ENCODE assay signal across 18 cellular contexts in genomic region chr2:139353874-139354273, GRCh38.
DNase-seq lines count a peak whose midpoint lies in the region; ATAC-seq, FAIRE-seq and TF ChIP-seq lines count a peak whose summit lies in the region.
"Had no signal": no experiment of that assay in that cellular context is flagged by ENCODE, and none has a peak within 500 bp of the region (broad histone marks: within the 10 kb centered on the region; RNA-seq: fewer than 3 reads in every experiment).

No MANE protein-coding gene starts in this region.

- TF ChIP-seq RAD21 in H1 (IDR thresholded peaks at IDR 0.05 in 1 of 2, conservative IDR thresholded peaks at IDR 0.05 in 1 of 2; ENCODE audit: low read depth in 2 of 2, low read length in 2 of 2) = peak; percentile 65 to 68

- H2AFZ ChIP-seq in H9 (ENCODE audit: low read length) (no peak overlapping the region), H1 (ENCODE audit: low read length) (no peak overlapping the region)

- no peak for TF ChIP-seq EP300 in H1 (IDR thresholded peaks at IDR 0.05; ENCODE audit: borderline replicate concordance in 1 of 2, low read depth in 2 of 2, low read length in 2 of 2)

- no peak for TF ChIP-seq POLR2A in H1 (IDR thresholded peaks at IDR 0.05; ENCODE audit: control extremely low read depth in 1 of 2, low read depth in 2 of 2, low read length in 2 of 2)

- no peak overlapping the region for H2BK12ac ChIP-seq in H9 (ENCODE audit: insufficient read length, low read depth, low read length)
- H2BK12ac ChIP-seq in H1 (ENCODE audit: low read depth, low read length) = no peak overlapping the region

- peak; percentile 38; the same call in 2 of the 3 replicates for TF ChIP-seq CTCF in H9 (conservative IDR thresholded peaks at IDR 0.05)
- TF ChIP-seq CTCF in H1 (IDR thresholded peaks at IDR 0.05; ENCODE audit: control extremely low read depth in 1 of 3, insufficient read depth in 1 of 3, low read depth in 1 of 3, low read length in 3 of 3) = peak; percentile 28 to 42 (median 40)
- TF ChIP-seq CTCF in GM10266 (IDR thresholded peaks at IDR 0.05; ENCODE audit: control insufficient read depth, insufficient read depth, low read depth, missing control alignments) = no peak

- H3T11ph ChIP-seq in H9 (ENCODE audit: low read length) = no peak overlapping the region

- DNase-seq in DMS 273 treated with DMSO at 0.1 percent for 48 hours (lab: John Stamatoyannopoulos, UW) (peak; percentile 37), H9 (no peak), NCI-H524 treated with DMSO at 0.1 percent for 48 hours (lab: John Stamatoyannopoulos, UW) (peak; percentile 38), H1 (ENCODE audit: low read depth in 1 of 2, low spot score in 2 of 2) (no peak), GM10266 (ENCODE audit: extremely low spot score) (no peak)
- no peak for DNase-seq in stimulated activated naive CD4-positive, alpha-beta T cell treated with Interleukin-2 at 50 U/mL for 16 hours (lab: John Stamatoyannopoulos, UW)
- DNase-seq: COR-L47, DMS79, H7, NCI-H1436, NCI-H2107, NCI-H446 treated with DMSO at 0.1 percent for 48 hours, OCI-M1, T-helper 17 cell had no signal

- no peak overlapping the region for H3K56ac ChIP-seq in H9 (ENCODE audit: insufficient read length, low read depth, low read length)
- no peak overlapping the region for H3K56ac ChIP-seq in H1 (replicated peaks; ENCODE audit: insufficient read length, low read depth, low read length)

- no peaks in the 10 kb centered on the region for H3K23me2 ChIP-seq in H9 (ENCODE audit: insufficient read length, low read depth, low read length, poor library complexity, severe bottlenecking)
- no peaks in the 10 kb centered on the region; the same call in 1 of the 2 replicates for H3K23me2 ChIP-seq in H1 (ENCODE audit: low read depth, low read length)

- no peak overlapping the region for H3K4me3 Mint-ChIP-seq in H9
- H3K4me3 Mint-ChIP-seq: IgD-negative memory B cell, T-helper 17 cell had no signal

- no peak overlapping the region for H2AK5ac ChIP-seq in H9 (ENCODE audit: insufficient read length, low read length)
- no peak overlapping the region for H2AK5ac ChIP-seq in H1 (ENCODE audit: low read depth, low read length)

- no peak overlapping the region for H2BK5ac ChIP-seq in H9 (ENCODE audit: insufficient read length, low read length)
- no peak overlapping the region for H2BK5ac ChIP-seq in H1 (ENCODE audit: low read depth, low read length)

- H3K4me3 ChIP-seq in H1 (ENCODE audit: extremely low read depth in 1 of 4, insufficient read depth in 2 of 4, low read depth in 3 of 4, low read length in 4 of 4) = no peak overlapping the region

- ATAC-seq in HG02571 (IDR thresholded peaks at IDR 0.05; ENCODE audit: unreplicated experiment) = no peak
- ATAC-seq: T-helper 17 cell had no signal

- CTCF ChIA-PET in H1 (lab: Charles Lee; ENCODE audit: partially characterized antibody) = interaction anchor here (0.7 to 1.5 kb wide), 5 partner anchors 62 to 558 kb away, joined by 3 read pairs; no protein-coding TSS in a partner anchor

- peaks cover 21 to 32% of the 10 kb centered on the region in 2 experiments for H3K9me3 Mint-ChIP-seq in H9

- no peak overlapping the region for H3K27ac Mint-ChIP-seq in H9
- H3K27ac Mint-ChIP-seq: IgD-negative memory B cell, T-helper 17 cell had no signal

- peaks cover 5% of the 10 kb centered on the region for H3K9me3 ChIP-seq in H9 (ENCODE audit: control insufficient read depth, low read depth, low read length)
- H3K9me3 ChIP-seq in H1 (ENCODE audit: insufficient read depth in 2 of 2, low read depth in 1 of 2, low read length in 1 of 2) = peaks cover 13 to 14% of the 10 kb centered on the region in 2 experiments; a peak in 3 of 4 replicates

- H3K79me2 ChIP-seq in H9 (ENCODE audit: insufficient read depth, low read length) (no peaks in the 10 kb centered on the region), H1 (ENCODE audit: control insufficient read depth in 1 of 2, insufficient read depth in 2 of 2, low read length in 2 of 2) (no peaks in the 10 kb centered on the region)

- H3K27me3 ChIP-seq in H9 (ENCODE audit: insufficient read depth, low read length) = no peaks in the 10 kb centered on the region
- H3K27me3 ChIP-seq in H1 (replicated peaks in 1 of 4; ENCODE audit: control insufficient read depth in 3 of 4, extremely low read depth in 1 of 4, insufficient read depth in 3 of 4, low read length in 3 of 4) = no peaks in the 10 kb centered on the region

- no peak overlapping the region for H2BK120ac ChIP-seq in H9 (ENCODE audit: low read depth, low read length, poor library complexity, severe bottlenecking)
- H2BK120ac ChIP-seq in H1 (replicated peaks; ENCODE audit: low read depth, low read length) = no peak overlapping the region

- H3K23ac ChIP-seq in H9 (ENCODE audit: insufficient read length, low read depth, low read length) = no peak overlapping the region
- H3K23ac ChIP-seq in H1 (ENCODE audit: insufficient read length) = no peak overlapping the region

- H2BK20ac ChIP-seq in H9 (ENCODE audit: low read depth, low read length, poor library complexity, severe bottlenecking) (no peak overlapping the region), H1 (ENCODE audit: low read length) (no peak overlapping the region)

- POLR2A ChIA-PET in H1 (lab: Charles Lee; ENCODE audit: partially characterized antibody) = no interaction called here

- H4K8ac ChIP-seq in H9 (replicated peaks; ENCODE audit: insufficient read length, low read depth, low read length) = no peak overlapping the region
- H4K8ac ChIP-seq in H1 (ENCODE audit: extremely low read depth, insufficient read depth, low read length) = no peak overlapping the region

- no peaks in the 10 kb centered on the region for H3K36me3 ChIP-seq in H1 (ENCODE audit: control insufficient read depth in 2 of 4, insufficient read depth in 4 of 4, low read length in 3 of 4)

- no CpG with 5 or more reads among the region's 1 CpG for WGBS in H9 (ENCODE audit: extremely low coverage, insufficient read length, low lambda C conversion rate)
- WGBS in H1 (ENCODE audit: extremely low coverage in 1 of 2, insufficient coverage in 1 of 2, insufficient read length in 1 of 2, insufficient replicate concordance in 2 of 2, low coverage in 1 of 2, low lambda C conversion rate in 2 of 2, missing lambda C conversion rate in 1 of 2), 2 experiments = 100% methylated on average over 1 of the region's 1 CpG; no CpG with 5 or more reads in 1 of the 2 experiments

- no peak overlapping the region for H3K4ac ChIP-seq in H9 (ENCODE audit: low read depth, low read length)
- no peak overlapping the region for H3K4ac ChIP-seq in H1 (replicated peaks; ENCODE audit: insufficient read length, low read depth, low read length)

- no peaks in the 10 kb centered on the region for H3K4me1 Mint-ChIP-seq in H9
- H3K4me1 Mint-ChIP-seq: IgD-negative memory B cell, T-helper 17 cell had no signal

- peaks cover 10 to 15% (median 13%) of the 10 kb centered on the region in 3 experiments for H3K36me3 Mint-ChIP-seq in H9 (ENCODE audit: insufficient read depth in 1 of 3, low read depth in 3 of 3)
- H3K36me3 Mint-ChIP-seq: IgD-negative memory B cell had no signal

- H3K9ac ChIP-seq in H9 (ENCODE audit: extremely low read depth, insufficient read length, low read length) = no peak overlapping the region
- H3K9ac ChIP-seq in H1 (replicated peaks in 1 of 4; ENCODE audit: extremely low read depth in 1 of 4, low read depth in 3 of 4, low read length in 3 of 4) = no peak overlapping the region

- H4K20me1 ChIP-seq in H9 (ENCODE audit: control insufficient read depth, insufficient read depth, insufficient read length) (no peaks in the 10 kb centered on the region), H1 (replicated peaks in 1 of 2; ENCODE audit: control insufficient read depth in 1 of 2, insufficient read depth in 2 of 2, low read length in 2 of 2) (no peaks in the 10 kb centered on the region)

- no peak overlapping the region for H3K27ac ChIP-seq in H9 (ENCODE audit: insufficient read length, low read depth, low read length)
- H3K27ac ChIP-seq in H1 (ENCODE audit: low read depth, low read length) = no peak overlapping the region
- H3K27ac ChIP-seq: C4-2B had no signal

- no peak overlapping the region for H4K91ac ChIP-seq in H9 (ENCODE audit: insufficient read length, low read depth, low read length)
- H4K91ac ChIP-seq in H1 (replicated peaks; ENCODE audit: insufficient read length, low read length) = no peak overlapping the region

- H3K4me2 ChIP-seq in H9 (ENCODE audit: insufficient read depth, insufficient read length, low read length) = no peak overlapping the region
- H3K4me2 ChIP-seq in H1 (ENCODE audit: insufficient read depth in 1 of 2, low read depth in 2 of 2, low read length in 2 of 2) = no peak overlapping the region

- no peak for FAIRE-seq in H1 (lab: Jason Lieb, UNC)
- FAIRE-seq: GM12892 had no signal

- no peak overlapping the region for H3K14ac ChIP-seq in H9 (ENCODE audit: insufficient read depth, low read length)
- no peak overlapping the region for H3K14ac ChIP-seq in H1 (ENCODE audit: insufficient read length)

- H4K5ac ChIP-seq in H9 (ENCODE audit: insufficient read length, low read depth, low read length) (no peak overlapping the region), H1 (ENCODE audit: insufficient read length, low read depth, low read length) (no peak overlapping the region)

- no peak overlapping the region for H3K18ac ChIP-seq in H9 (ENCODE audit: insufficient read length, low read depth, low read length)
- H3K18ac ChIP-seq in H1 (ENCODE audit: extremely low read depth, low read length) = no peak overlapping the region

- H3K79me1 ChIP-seq in H9 (ENCODE audit: insufficient read depth, low read depth, low read length, poor library complexity, severe bottlenecking) (no peaks in the 10 kb centered on the region), H1 (ENCODE audit: low read depth, low read length) (no peaks in the 10 kb centered on the region)

- H3K27me3 Mint-ChIP-seq in H9 (ENCODE audit: low read depth) = no peaks in the 10 kb centered on the region; the same call in 1 of the 2 replicates
- H3K27me3 Mint-ChIP-seq: IgD-negative memory B cell, T-helper 17 cell had no signal

- H3K4me1 ChIP-seq in H9 (ENCODE audit: insufficient read depth, low read length) = no peaks in the 10 kb centered on the region
- no peaks in the 10 kb centered on the region for H3K4me1 ChIP-seq in H1 (replicated peaks in 1 of 4; ENCODE audit: control insufficient read depth in 3 of 4, insufficient read depth in 4 of 4, low read length in 3 of 4)

- H2BK15ac ChIP-seq in H9 (ENCODE audit: low read depth, low read length) = no peak overlapping the region
- H2BK15ac ChIP-seq in H1 (ENCODE audit: low read length) = no peak overlapping the region

TF ChIP-seq in H1, 55 proteins besides CTCF, POLR2A, EP300 and RAD21 (continues in another document):
- TF ChIP-seq SP2 (IDR thresholded peaks at IDR 0.05; ENCODE audit: low read length) (no peak), RFX5 (IDR thresholded peaks at IDR 0.05; ENCODE audit: borderline replicate concordance, low read depth, low read length) (no peak), TCF12 (IDR thresholded peaks at IDR 0.05; ENCODE audit: low read depth, low read length) (no peak), KDM5A (IDR thresholded peaks at IDR 0.05; ENCODE audit: low read length) (no peak)

Comparison
In these comparisons a context has a peak if more than half of its experiments do, and no peak if none do; other contexts are left out.
1. DNase-seq: peak in DMS 273 treated with DMSO at 0.1 percent for 48 hours (single experiment) and NCI-H524 treated with DMSO at 0.1 percent for 48 hours (single experiment); none in H9 (single experiment), H1 (0 of 2), stimulated activated naive CD4-positive, alpha-beta T cell treated with Interleukin-2 at 50 U/mL for 16 hours (single experiment) and GM10266 (single experiment).